34 cellular contexts compared by ENCODE assay signal in genomic region chr4:156019238-156019637, GRCh38.
"Had no signal": no experiment of that assay in that cellular context is flagged by ENCODE, and none has a peak within 500 bp of the region (broad histone marks: within the 10 kb centered on the region; RNA-seq: fewer than 3 reads in every experiment).

No MANE protein-coding gene starts in this region.

- H3K36me3 ChIP-seq: ascending aorta, MG63 had no signal

- H3K4me3 Mint-ChIP-seq: activated CD4-positive, alpha-beta memory T cell treated with anti-CD3 and anti-CD28 coated beads for 36 hours; activated CD4-positive, alpha-beta T cell treated with anti-CD3 and anti-CD28 coated beads, Interleukin-2, amount 10 ng/mL, durations not matched to agents 7 days and 5 days; activated naive CD8-positive, alpha-beta T cell treated with anti-CD3 and anti-CD28 coated beads, Interleukin-2, amount 50 U/mL, for 24 hours; activated T-cell treated with anti-CD3 and anti-CD28 coated beads, Interleukin-2, amount 50 U/mL, for 4 hours; central memory CD8-positive, alpha-beta T cell; T-cell had no signal

- H3K4me1 ChIP-seq: ascending aorta, body of pancreas had no signal

- H3K4me1 Mint-ChIP-seq: activated CD4-positive, alpha-beta T cell treated with anti-CD3 and anti-CD28 coated beads, Interleukin-2, amount 10 ng/mL, durations not matched to agents 7 days and 5 days; activated naive CD8-positive, alpha-beta T cell treated with anti-CD3 and anti-CD28 coated beads, Interleukin-2, amount 50 U/mL, for 24 hours; central memory CD8-positive, alpha-beta T cell; T-cell had no signal

- H3K4me3 ChIP-seq: ascending aorta, body of pancreas, MG63, SK-N-MC had no signal

- H3K27ac Mint-ChIP-seq: activated CD4-positive, alpha-beta memory T cell treated with anti-CD3 and anti-CD28 coated beads for 36 hours; activated CD4-positive, alpha-beta T cell treated with anti-CD3 and anti-CD28 coated beads, Interleukin-2, amount 10 ng/mL, durations not matched to agents 7 days and 5 days; activated naive CD4-positive, alpha-beta T cell treated with anti-CD3 and anti-CD28 coated beads, Interleukin-2, amount 50 U/mL, for 72 hours; activated naive CD8-positive, alpha-beta T cell treated with anti-CD3 and anti-CD28 coated beads, Interleukin-2, amount 50 U/mL, for 24 hours; T-cell had no signal

- H3K9me3 ChIP-seq: ascending aorta, body of pancreas, MG63 had no signal

- FAIRE-seq: TTC549 had no signal

- H3K27me3 ChIP-seq: ascending aorta, body of pancreas, MG63 had no signal

- DNase-seq: activated CD4-positive, alpha-beta memory T cell treated with anti-CD3 and anti-CD28 coated beads for 36 hours; activated CD4-positive, alpha-beta T cell treated with anti-CD3 and anti-CD28 coated beads, Interleukin-2, amount 10 ng/mL, durations not matched to agents 7 days and 5 days; activated CD4-positive, CD25-positive, alpha-beta regulatory T cell; activated CD8-positive, alpha-beta memory T cell treated with anti-CD3 and anti-CD28 coated beads for 24 hours; activated effector memory CD4-positive, alpha-beta T cell treated with anti-CD3 and anti-CD28 coated beads, Interleukin-2, amount 50 U/mL, for 16 hours; activated naive CD4-positive, alpha-beta T cell treated with Interleukin-2 at 50 U/mL for 16 hours; activated naive CD8-positive, alpha-beta T cell treated with anti-CD3 and anti-CD28 coated beads, Interleukin-2, amount 50 U/mL, for 24 hours; activated T-cell treated with anti-CD3 and anti-CD28 coated beads, Interleukin-2, amount 50 U/mL, for 4 hours; amniotic stem cell; body of pancreas; MG63; MV-4-11; NCI-H1092 treated with DMSO at 0.1 percent for 48 hours; NCI-H1417 treated with DMSO at 0.1 percent for 48 hours; NCI-H1694; NCI-H2029; NCI-H2107; NCI-H2171 treated with DMSO at 0.1 percent for 48 hours; NCI-H345; NCI-H510A; NCI-H526 treated with DMSO at 0.1 percent for 48 hours; NK-92 treated with Interleukin-12 subunit alpha and Interleukin-12 subunit beta, amount 100 ng/mL, for 24 hours; OCI-M1; RPMI8226; T-cell; T-helper 2 cell; T1000 had no signal

- H3K27me3 Mint-ChIP-seq: activated CD4-positive, alpha-beta memory T cell treated with anti-CD3 and anti-CD28 coated beads for 36 hours; activated CD4-positive, alpha-beta T cell treated with anti-CD3 and anti-CD28 coated beads, Interleukin-2, amount 10 ng/mL, durations not matched to agents 7 days and 5 days; activated naive CD8-positive, alpha-beta T cell treated with anti-CD3 and anti-CD28 coated beads, Interleukin-2, amount 50 U/mL, for 24 hours; central memory CD8-positive, alpha-beta T cell had no signal

- H3K36me3 Mint-ChIP-seq: activated CD4-positive, alpha-beta memory T cell treated with anti-CD3 and anti-CD28 coated beads for 36 hours; activated naive CD4-positive, alpha-beta T cell treated with anti-CD3 and anti-CD28 coated beads, Interleukin-2, amount 50 U/mL, for 72 hours; T-cell had no signal

- ATAC-seq: activated naive CD4-positive, alpha-beta T cell treated with anti-CD3 and anti-CD28 coated beads, Interleukin-2, amount 50 U/mL, for 72 hours; activated naive CD8-positive, alpha-beta T cell treated with anti-CD3 and anti-CD28 coated beads, Interleukin-2, amount 50 U/mL, for 24 hours; activated T-cell treated with anti-CD3 and anti-CD28 coated beads, Interleukin-2, amount 50 U/mL, for 4 hours; body of pancreas; Panc1; Right ventricle myocardium inferior; T-cell had no signal

- H3K27ac ChIP-seq: ascending aorta, body of pancreas, SK-N-MC had no signal

- H3K9me3 Mint-ChIP-seq: activated CD4-positive, alpha-beta memory T cell treated with anti-CD3 and anti-CD28 coated beads for 36 hours; activated CD4-positive, alpha-beta T cell treated with anti-CD3 and anti-CD28 coated beads, Interleukin-2, amount 10 ng/mL, durations not matched to agents 7 days and 5 days; activated naive CD4-positive, alpha-beta T cell treated with anti-CD3 and anti-CD28 coated beads, Interleukin-2, amount 50 U/mL, for 72 hours; activated naive CD8-positive, alpha-beta T cell treated with anti-CD3 and anti-CD28 coated beads, Interleukin-2, amount 50 U/mL, for 24 hours; activated T-cell treated with anti-CD3 and anti-CD28 coated beads, Interleukin-2, amount 50 U/mL, for 4 hours; T-cell had no signal
